Comparison of ENCODE assay signal across 20 cellular contexts in genomic region chr17:56892333-56892732, GRCh38.
"Had no signal": no experiment of that assay in that cellular context is flagged by ENCODE, and none has a peak within 500 bp of the region (broad histone marks: within the 10 kb centered on the region; RNA-seq: fewer than 3 reads in every experiment).

No MANE protein-coding gene starts in this region.

- H3K27ac ChIP-seq: adrenal gland, breast epithelium, colonic mucosa, SK-N-MC had no signal

- DNase-seq: activated CD4-positive, alpha-beta memory T cell treated with anti-CD3 and anti-CD28 coated beads, Interleukin-2, amount 10 ng/mL, durations not matched to agents 7 days and 5 days; anterior cingulate cortex; caudate nucleus; colonic mucosa; MG63; MV-4-11; NCI-H1092 treated with DMSO at 0.1 percent for 48 hours; NCI-H1417 treated with DMSO at 0.1 percent for 48 hours; NCI-H1694 treated with DMSO at 0.1 percent for 48 hours; NCI-H2029 treated with DMSO at 0.1 percent for 48 hours; NCI-H345; NCI-H510A; NCI-H526 treated with DMSO at 0.1 percent for 48 hours; NCI-H82 had no signal

- H3K27me3 Mint-ChIP-seq: activated CD4-positive, alpha-beta memory T cell treated with anti-CD3 and anti-CD28 coated beads, Interleukin-2, amount 10 ng/mL, durations not matched to agents 7 days and 5 days; activated naive CD8-positive, alpha-beta T cell; T-cell had no signal

- H3K27me3 ChIP-seq: adrenal gland, breast epithelium, colonic mucosa, MG63 had no signal

- H3K4me1 ChIP-seq: adrenal gland, breast epithelium, colonic mucosa had no signal

- H3K4me3 ChIP-seq: adrenal gland, breast epithelium, colonic mucosa, MG63, SK-N-MC had no signal

- H3K9me3 ChIP-seq: adrenal gland, colonic mucosa, MG63 had no signal

- H3K4me3 Mint-ChIP-seq: activated CD4-positive, alpha-beta memory T cell treated with anti-CD3 and anti-CD28 coated beads, Interleukin-2, amount 10 ng/mL, durations not matched to agents 7 days and 5 days; activated naive CD4-positive, alpha-beta T cell treated with anti-CD3 and anti-CD28 coated beads for 36 hours; activated naive CD8-positive, alpha-beta T cell; T-cell had no signal

- H3K27ac Mint-ChIP-seq: activated CD4-positive, alpha-beta memory T cell treated with anti-CD3 and anti-CD28 coated beads, Interleukin-2, amount 10 ng/mL, durations not matched to agents 7 days and 5 days; activated naive CD4-positive, alpha-beta T cell treated with anti-CD3 and anti-CD28 coated beads for 36 hours; T-cell had no signal
